In genomic region chr4:85474356-85474755, GRCh38 we compare ENCODE assay signal across 10 cellular contexts. TPM values are rescaled to one million over a fixed set of nuclear protein-coding genes. Genes with fewer than 3 reads are reported as not detected.
DNase-seq lines count a peak whose midpoint lies in the region; TF ChIP-seq lines count a peak whose summit lies in the region.
"Had no signal": no experiment of that assay in that cellular context is flagged by ENCODE, and none has a peak within 500 bp of the region (broad histone marks: within the 10 kb centered on the region; RNA-seq: fewer than 3 reads in every experiment).

No MANE protein-coding gene starts in this region.

- intact Hi-C loops in ascending aorta (cut with DNase I), result no loop called here
- intact Hi-C loops in spleen (cut with DNase I; ENCODE audit: low total_unique reads), result no loop called here

- TF ChIP-seq POLR2A in spleen (IDR thresholded peaks at IDR 0.05), result no peak

- DNase-seq in H7, result no peak
- DNase-seq in ascending aorta (ENCODE audit: low spot score in 2 of 2), result no peak
- DNase-seq in spleen, result no peak
- DNase-seq in NCI-H146 (lab: John Stamatoyannopoulos, UW), result no peak
- no peak for DNase-seq in putamen (ENCODE audit: low spot score)
- no peak for DNase-seq in NCI-H524 treated with DMSO at 0.1 percent for 48 hours (lab: John Stamatoyannopoulos, UW)
- no peak for DNase-seq in hepatic stellate cell (ENCODE audit: low spot score)
- DNase-seq: activated CD4-positive, CD25-positive, alpha-beta regulatory T cell treated with anti-CD3 and anti-CD28 coated beads, Interleukin-2, amount 50 U/mL, for 72 hours; effector CD4-positive, alpha-beta T cell had no signal

- H3K36me3 ChIP-seq in H7 (replicated peaks; ENCODE audit: control insufficient read depth, insufficient read depth, low read length) (no peaks in the 10 kb centered on the region), ascending aorta (no peaks in the 10 kb centered on the region), iPS-15b (ENCODE audit: control insufficient read depth, insufficient read depth, low read length) (no peaks in the 10 kb centered on the region), spleen (no peaks in the 10 kb centered on the region)

- H3K4me3 ChIP-seq in H7 (ENCODE audit: insufficient read depth, low read depth, low read length), result peak overlapping the region; percentile 59; the same call in 1 of the 2 replicates
- H3K4me3 ChIP-seq in ascending aorta, result peak overlapping the region; percentile 53 to 61
- H3K4me3 ChIP-seq in iPS-15b (ENCODE audit: low read depth, low read length), result peak overlapping the region; percentile 86
- H3K4me3 ChIP-seq in spleen, result peak overlapping the region in 7 of 8 donors; percentile 46 to 77 (median 60)

- H3K4me1 ChIP-seq in ascending aorta (no peaks in the 10 kb centered on the region), iPS-15b (ENCODE audit: control insufficient read depth, insufficient read depth, low read length) (no peaks in the 10 kb centered on the region), spleen (peaks cover 9 to 53% (median 21%) of the 10 kb centered on the region in 6 donors)

- 47 to 82% (median 49%) methylated on average over 4 of the region's 4 CpGs for WGBS in spleen, 5 donors

- H3K9me3 ChIP-seq in ascending aorta (no peaks in the 10 kb centered on the region), iPS-15b (ENCODE audit: control insufficient read depth, insufficient read depth, low read length) (no peaks in the 10 kb centered on the region), spleen (no peaks in the 10 kb centered on the region)

- H3K9ac ChIP-seq in iPS-15b (ENCODE audit: low read depth, low read length), result no peak overlapping the region

- H3K27ac ChIP-seq in ascending aorta, result no peak overlapping the region
- H3K27ac ChIP-seq in spleen, result peak overlapping the region; percentile 77 to 94 (median 91)

- no peaks in the 10 kb centered on the region; the same call in 1 of the 2 replicates for H3K27me3 ChIP-seq in H7 (ENCODE audit: control insufficient read depth, insufficient read depth, low read length)
- no peaks in the 10 kb centered on the region for H3K27me3 ChIP-seq in ascending aorta
- peaks cover 16% of the 10 kb centered on the region for H3K27me3 ChIP-seq in iPS-15b (ENCODE audit: control insufficient read depth, insufficient read depth, low read length)
- H3K27me3 ChIP-seq in spleen (replicated peaks in 1 of 7), result no peaks in the 10 kb centered on the region

- no peak for TF ChIP-seq CTCF in ascending aorta (IDR thresholded peaks at IDR 0.05)
- TF ChIP-seq CTCF in spleen (IDR thresholded peaks at IDR 0.05 in 8 of 11, conservative IDR thresholded peaks at IDR 0.05 in 3 of 11), result no peak

RNA-seq across cellular contexts. Expression of gene ARHGAP24, which starts 0.6 kb away (rescaled TPM):
- 1.2 and 4.5 TPM in 2 replicates for total RNA-seq in H7 (2014; rRNA removed; shearing (Covaris generic))
- total RNA-seq in ascending aorta (13.9 TPM), spleen (100 to 1,000 TPM; 104 to 199 (median 147) TPM)
- 10 to 100 TPM; 23.1 to 32.7 (median 24.4) TPM for polyA plus RNA-seq in spleen

Comparison
In these comparisons a context has a peak if more than half of its experiments do, and no peak if none do; other contexts are left out.
1. H3K27ac ChIP-seq: peak in spleen (8 of 8); none in ascending aorta (0 of 2).
2. Peak in every context shown above with its lines, with median percentiles within 50 percentile points of each other: H3K4me3 ChIP-seq.